7 cellular contexts compared by ENCODE assay signal in the genomic region with DNA sequence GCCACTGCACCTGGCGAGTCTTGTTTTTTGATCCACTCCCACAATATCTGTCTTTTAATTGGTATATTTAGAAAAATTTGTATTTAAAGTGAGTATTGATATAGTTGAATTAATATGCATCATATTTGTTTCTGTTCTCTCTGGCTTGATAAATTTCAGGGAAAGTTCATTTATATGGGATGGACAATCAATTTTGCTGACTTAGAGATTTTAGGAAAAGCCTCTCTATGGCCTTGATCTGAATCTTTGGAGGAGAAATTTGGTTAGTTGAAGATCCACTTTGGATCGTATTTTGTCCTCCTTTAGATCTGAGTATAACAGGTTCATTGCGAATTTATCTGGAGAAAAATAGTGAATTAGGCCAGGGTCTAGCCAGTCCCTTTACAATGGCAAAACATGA.
"Had no signal": no experiment of that assay in that cellular context is flagged by ENCODE, and none has a peak within 500 bp of the region (broad histone marks: within the 10 kb centered on the region; RNA-seq: fewer than 3 reads in every experiment).

No MANE protein-coding gene starts in this region.

- H3K9ac ChIP-seq: KMS-11 had no signal

- FAIRE-seq: HTR-8/SVneo had no signal

- H3K27ac ChIP-seq: HL-60, KMS-11 had no signal

- H3K4me2 ChIP-seq: KMS-11 had no signal

- DNase-seq: Karpas-422, Kasumi-1, KBM-7, KG1 had no signal
